1 cellular context compared by ENCODE assay signal in genomic region chr10:72048450-72049124, GRCh38.
TF ChIP-seq lines count a peak whose summit lies in the region.

No MANE protein-coding gene starts in this region.

TF ChIP-seq in H1, 55 proteins besides CTCF, POLR2A, EP300 and RAD21 (continued from another document):
- TF ChIP-seq RBBP5 (IDR thresholded peaks at IDR 0.05; ENCODE audit: borderline replicate concordance, low read depth, low read length) = no peak
